In the genomic region with DNA sequence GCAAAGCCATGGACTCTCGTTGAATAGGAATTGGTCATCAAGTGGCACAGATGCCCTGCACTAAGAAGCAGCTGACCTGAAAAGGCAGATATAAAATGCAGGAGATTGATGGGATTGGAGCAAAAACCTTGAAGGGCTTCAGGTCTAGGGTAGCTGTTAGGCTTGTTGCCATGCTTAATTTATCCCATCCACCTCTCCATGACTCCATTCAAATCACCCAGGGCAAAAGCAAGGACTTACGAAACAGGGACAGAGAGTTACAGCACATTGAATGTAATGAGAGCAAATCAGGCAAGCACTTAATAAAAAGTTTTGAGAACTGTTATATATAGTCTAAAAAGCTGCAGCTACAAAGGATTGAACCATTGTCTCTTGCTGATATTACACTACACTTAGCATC, we compare ENCODE assay signal across 17 cellular contexts.
DNase-seq lines count a peak whose midpoint lies in the region; ATAC-seq and TF ChIP-seq lines count a peak whose summit lies in the region.
"Had no signal": no experiment of that assay in that cellular context is flagged by ENCODE, and none has a peak within 500 bp of the region (broad histone marks: within the 10 kb centered on the region; RNA-seq: fewer than 3 reads in every experiment).

No MANE protein-coding gene starts in this region.

- 21 to 45% (median 31%) methylated on average over 2 of the region's 2 CpGs for WGBS in heart left ventricle, 4 donors
- WGBS in endodermal cell (ENCODE audit: insufficient coverage in 1 of 2, insufficient read length in 1 of 2), 2 experiments = 66% methylated on average over 2 of the region's 2 CpGs; no CpG with 5 or more reads in 1 of the 2 experiments
- WGBS in esophagus muscularis mucosa = 29% methylated on average over 2 of the region's 2 CpGs

- CTCF ChIA-PET in activated CD4-positive, alpha-beta memory T cell treated with anti-CD3 and anti-CD28 coated beads, Interleukin-2, amount 10 ng/mL, durations not matched to agents 7 days and 5 days (lab: Charles Lee) = no interaction called here

- POLR2A ChIA-PET in activated CD4-positive, alpha-beta memory T cell treated with anti-CD3 and anti-CD28 coated beads, Interleukin-2, amount 10 ng/mL, durations not matched to agents 7 days and 5 days (lab: Charles Lee) = no interaction called here

- no peaks in the 10 kb centered on the region for H3K36me3 Mint-ChIP-seq in endodermal cell (ENCODE audit: low read depth)
- H3K36me3 Mint-ChIP-seq in activated CD4-positive, alpha-beta memory T cell treated with anti-CD3 and anti-CD28 coated beads, Interleukin-2, amount 10 ng/mL, durations not matched to agents 7 days and 5 days (ENCODE audit: low read depth) = no peaks in the 10 kb centered on the region
- H3K36me3 Mint-ChIP-seq: CD4-positive, alpha-beta memory T cell had no signal

- intact Hi-C loops in heart left ventricle (cut with DNase I) (no loop called here), esophagus muscularis mucosa (cut with DNase I) (no loop called here)

- ATAC-seq in heart left ventricle = peak; percentile 44 to 70 (median 60)
- ATAC-seq: GM23338, HCT116 had no signal

- no peak for DNase-seq in heart left ventricle
- no peak for DNase-seq in right atrium auricular region (ENCODE audit: low spot score)
- no peak for DNase-seq in endodermal cell
- DNase-seq in esophagus muscularis mucosa (ENCODE audit: extremely low spot score) = no peak
- DNase-seq in renal cortical epithelial cell (ENCODE audit: low read depth) = peak; percentile 51
- no peak for DNase-seq in activated CD4-positive, alpha-beta memory T cell treated with anti-CD3 and anti-CD28 coated beads, Interleukin-2, amount 10 ng/mL, durations not matched to agents 7 days and 5 days
- no peak for DNase-seq in NK-92 (lab: John Stamatoyannopoulos, UW; ENCODE audit: unreplicated experiment)
- DNase-seq: C1 segment of cervical spinal cord; Calu3; CD4-positive, alpha-beta memory T cell; COR-L47; DMS53; DMS79 treated with DMSO at 0.1 percent for 48 hours; GF-D8; H9 had no signal

- H3K27me3 Mint-ChIP-seq in endodermal cell (ENCODE audit: insufficient read depth) = no peaks in the 10 kb centered on the region
- no peaks in the 10 kb centered on the region for H3K27me3 Mint-ChIP-seq in activated CD4-positive, alpha-beta memory T cell treated with anti-CD3 and anti-CD28 coated beads, Interleukin-2, amount 10 ng/mL, durations not matched to agents 7 days and 5 days
- H3K27me3 Mint-ChIP-seq: CD4-positive, alpha-beta memory T cell had no signal

- H3K4me1 Mint-ChIP-seq in endodermal cell = no peaks in the 10 kb centered on the region
- H3K4me1 Mint-ChIP-seq in activated CD4-positive, alpha-beta memory T cell treated with anti-CD3 and anti-CD28 coated beads, Interleukin-2, amount 10 ng/mL, durations not matched to agents 7 days and 5 days = no peaks in the 10 kb centered on the region
- H3K4me1 Mint-ChIP-seq: CD4-positive, alpha-beta memory T cell; GM23338; H9 had no signal

- no peak for TF ChIP-seq EP300 in esophagus muscularis mucosa (IDR thresholded peaks at IDR 0.05)

- H3K4me3 ChIP-seq in heart left ventricle (no peak overlapping the region), right atrium auricular region (no peak overlapping the region), endodermal cell (ENCODE audit: low read length) (no peak overlapping the region), esophagus muscularis mucosa (no peak overlapping the region)
- H3K4me3 ChIP-seq: GM23338 had no signal

- no peaks in the 10 kb centered on the region for H3K9me3 Mint-ChIP-seq in endodermal cell
- no peaks in the 10 kb centered on the region for H3K9me3 Mint-ChIP-seq in activated CD4-positive, alpha-beta memory T cell treated with anti-CD3 and anti-CD28 coated beads, Interleukin-2, amount 10 ng/mL, durations not matched to agents 7 days and 5 days
- H3K9me3 Mint-ChIP-seq: GM23338, H9 had no signal

- no peak overlapping the region for H3K27ac Mint-ChIP-seq in endodermal cell
- no peak overlapping the region for H3K27ac Mint-ChIP-seq in activated CD4-positive, alpha-beta memory T cell treated with anti-CD3 and anti-CD28 coated beads, Interleukin-2, amount 10 ng/mL, durations not matched to agents 7 days and 5 days
- H3K27ac Mint-ChIP-seq: GM23338, H9 had no signal

- no peak overlapping the region for H3K9ac ChIP-seq in endodermal cell (ENCODE audit: extremely low read depth, low read length, poor library complexity, severe bottlenecking)

- H3K4me3 Mint-ChIP-seq in endodermal cell = no peak overlapping the region
- H3K4me3 Mint-ChIP-seq in activated CD4-positive, alpha-beta memory T cell treated with anti-CD3 and anti-CD28 coated beads, Interleukin-2, amount 10 ng/mL, durations not matched to agents 7 days and 5 days = no peak overlapping the region
- H3K4me3 Mint-ChIP-seq: CD4-positive, alpha-beta memory T cell; GM23338; H9 had no signal

- no peak for TF ChIP-seq CTCF in heart left ventricle (IDR thresholded peaks at IDR 0.05)
- TF ChIP-seq CTCF in right atrium auricular region (IDR thresholded peaks at IDR 0.05) = no peak
- TF ChIP-seq CTCF in endodermal cell (conservative IDR thresholded peaks at IDR 0.05) = no peak
- TF ChIP-seq CTCF in esophagus muscularis mucosa (IDR thresholded peaks at IDR 0.05) = no peak

- H3K9me3 ChIP-seq in heart left ventricle = no peaks in the 10 kb centered on the region
- H3K9me3 ChIP-seq in right atrium auricular region = no peaks in the 10 kb centered on the region
- no peaks in the 10 kb centered on the region for H3K9me3 ChIP-seq in endodermal cell (ENCODE audit: control insufficient read depth, low read length)
- no peaks in the 10 kb centered on the region for H3K9me3 ChIP-seq in esophagus muscularis mucosa

- H3K27ac ChIP-seq in heart left ventricle = no peak overlapping the region
- H3K27ac ChIP-seq in right atrium auricular region = no peak overlapping the region
- H3K27ac ChIP-seq in endodermal cell (ENCODE audit: low read depth, low read length) = peak overlapping the region; percentile 38
- peak overlapping the region; percentile 20 to 64 (median 40) for H3K27ac ChIP-seq in esophagus muscularis mucosa (replicated peaks in 1 of 4)

- TF ChIP-seq POLR2A in heart left ventricle (IDR thresholded peaks at IDR 0.05) = no peak
- TF ChIP-seq POLR2A in esophagus muscularis mucosa (IDR thresholded peaks at IDR 0.05; ENCODE audit: low read depth) = no peak

- H3K36me3 ChIP-seq in heart left ventricle = no peaks in the 10 kb centered on the region
- no peaks in the 10 kb centered on the region for H3K36me3 ChIP-seq in right atrium auricular region
- H3K36me3 ChIP-seq in endodermal cell (ENCODE audit: control insufficient read depth, insufficient read depth, low read length) = no peaks in the 10 kb centered on the region
- no peaks in the 10 kb centered on the region for H3K36me3 ChIP-seq in esophagus muscularis mucosa

- H3K4me1 ChIP-seq in heart left ventricle (peaks cover 0 to 33% (median 2%) of the 10 kb centered on the region in 12 donors), right atrium auricular region (no peaks in the 10 kb centered on the region), endodermal cell (ENCODE audit: control insufficient read depth, insufficient read depth, low read length) (no peaks in the 10 kb centered on the region), esophagus muscularis mucosa (peaks cover 12 to 47% (median 35%) of the 10 kb centered on the region in 4 donors)

- H3K27me3 ChIP-seq in heart left ventricle (no peaks in the 10 kb centered on the region), right atrium auricular region (no peaks in the 10 kb centered on the region), endodermal cell (ENCODE audit: control insufficient read depth, insufficient read depth, low read length, poor library complexity, severe bottlenecking) (no peaks in the 10 kb centered on the region), esophagus muscularis mucosa (no peaks in the 10 kb centered on the region)

Comparison
In these comparisons a context has a peak if more than half of its experiments do, and no peak if none do; other contexts are left out.
1. H3K27ac ChIP-seq: peak in endodermal cell (single experiment) and esophagus muscularis mucosa (4 of 4); none in heart left ventricle (0 of 12) and right atrium auricular region (0 of 2).